Comparison of ENCODE assay signal across 20 cellular contexts in genomic region chr15:75929799-75930565, GRCh38. TPM values are rescaled to one million over a fixed set of nuclear protein-coding genes. Genes with fewer than 3 reads are reported as not detected.
DNase-seq lines count a peak whose midpoint lies in the region; ATAC-seq, FAIRE-seq and TF ChIP-seq lines count a peak whose summit lies in the region.
"Had no signal": no experiment of that assay in that cellular context is flagged by ENCODE, and none has a peak within 500 bp of the region (broad histone marks: within the 10 kb centered on the region; RNA-seq: fewer than 3 reads in every experiment).

No MANE protein-coding gene starts in this region.

- no peak for DNase-seq in right lobe of liver
- no peak for DNase-seq in HepG2 (ENCODE audit: low spot score)
- peak; percentile 30 for DNase-seq in NCI-H2171 (lab: John Stamatoyannopoulos, UW)
- DNase-seq in cerebellar cortex (ENCODE audit: low spot score), result peak; percentile 61
- DNase-seq in stimulated activated naive CD8-positive, alpha-beta T cell treated with anti-CD3 and anti-CD28 coated beads, Interleukin-15, amount 100 ng/mL, for 72 hours, result peak in 1 of 2 donors; percentile 16
- DNase-seq in esophagus muscularis mucosa (ENCODE audit: extremely low spot score), result no peak
- DNase-seq: activated CD4-positive, CD25-positive, alpha-beta regulatory T cell; activated CD8-positive, alpha-beta memory T cell treated with anti-CD3 and anti-CD28 coated beads, Interleukin-2, amount 50 U/mL, for 48 hours; activated naive CD4-positive, alpha-beta T cell treated with anti-CD3 and anti-CD28 coated beads for 36 hours; EL; esophagus squamous epithelium; left lung; NCI-H1092; nucleus accumbens; stimulated activated naive B cell treated with anti-CD40 and anti-IgM and Interleukin-4, amounts not matched to agents 10 μg/mL and 1 μg/mL and 100 μg/mL, for 72 hours; tibial artery had no signal

- no peaks in the 10 kb centered on the region for H3K27me3 Mint-ChIP-seq in stimulated activated naive CD8-positive, alpha-beta T cell treated with anti-CD3 and anti-CD28 coated beads, Interleukin-15, amount 100 ng/mL, for 72 hours
- H3K27me3 Mint-ChIP-seq: dendritic cell treated with granulocyte-macrophage colony-stimulating factor and Interleukin-4, amounts not matched to agents 40 ng/mL and 50 ng/mL, for 4 days; stimulated activated naive B cell treated with anti-CD40 and anti-IgM and Interleukin-4, amounts not matched to agents 10 μg/mL and 1 μg/mL and 100 μg/mL, for 72 hours had no signal

- no peak for TF ChIP-seq CTCF in right lobe of liver (IDR thresholded peaks at IDR 0.05)
- TF ChIP-seq CTCF in HepG2 (CRISPR knock-in tag; IDR thresholded peaks at IDR 0.05), result no peak
- TF ChIP-seq CTCF in esophagus muscularis mucosa (IDR thresholded peaks at IDR 0.05), result no peak

- peak in 3 of 4 donors; percentile 32 to 54 (median 39) for ATAC-seq in right lobe of liver
- no peak for ATAC-seq in HepG2
- peak; percentile 72 for ATAC-seq in stimulated activated naive CD8-positive, alpha-beta T cell treated with anti-CD3 and anti-CD28 coated beads, Interleukin-15, amount 100 ng/mL, for 72 hours
- no peak for ATAC-seq in activated CD4-positive, CD25-positive, alpha-beta regulatory T cell treated with anti-CD3 and anti-CD28 coated beads, Interleukin-2, amount 50 U/mL, for 24 hours
- no peak for ATAC-seq in GM19452 (IDR thresholded peaks at IDR 0.05; ENCODE audit: unreplicated experiment)
- ATAC-seq: left lung; stimulated activated naive B cell treated with anti-CD40 and anti-IgM and Interleukin-4, amounts not matched to agents 10 μg/mL and 1 μg/mL and 100 μg/mL, for 72 hours had no signal

- H3K9ac ChIP-seq in HepG2 (ENCODE audit: insufficient read depth, low read depth, low read length), result no peak overlapping the region

- TF ChIP-seq POLR2A in right lobe of liver (IDR thresholded peaks at IDR 0.05) (no peak), HepG2 (IDR thresholded peaks at IDR 0.05; ENCODE audit: insufficient read depth in 1 of 2, low read depth in 2 of 2, low read length in 2 of 2) (no peak), esophagus muscularis mucosa (IDR thresholded peaks at IDR 0.05; ENCODE audit: low read depth) (no peak)

- no peak overlapping the region for H3K4me2 ChIP-seq in HepG2 (ENCODE audit: low read depth, low read length)

- no peak for FAIRE-seq in HepG2 (lab: Jason Lieb, UNC)

- H3K36me3 ChIP-seq in right lobe of liver (peaks cover 0 to 37% (median 0%) of the 10 kb centered on the region in 4 donors), HepG2 (replicated peaks in 1 of 2; ENCODE audit: control insufficient read depth in 1 of 2, insufficient read depth in 2 of 2, low read length in 2 of 2) (peaks cover 21 to 79% of the 10 kb centered on the region in 2 experiments), esophagus muscularis mucosa (peaks cover 14 to 56% (median 24%) of the 10 kb centered on the region in 4 donors)

- CTCF ChIA-PET in HepG2 (lab: Yijun Ruan, JAX; ENCODE audit: low intra/inter-chr PET ratio, low total read pairs), result no interaction called here

- H3K4me3 ChIP-seq in right lobe of liver (no peak overlapping the region), HepG2 (replicated peaks in 1 of 3; ENCODE audit: insufficient read depth in 1 of 3, low read depth in 2 of 3, low read length in 3 of 3) (no peak overlapping the region), esophagus muscularis mucosa (no peak overlapping the region)
- H3K4me3 ChIP-seq: esophagus squamous epithelium, left lung, SJSA1, tibial artery had no signal

- POLR2A ChIA-PET in HepG2 (lab: Yijun Ruan, JAX), result no interaction called here

- H4K20me1 ChIP-seq in HepG2 (ENCODE audit: insufficient read depth, low read length), result no peaks in the 10 kb centered on the region

- WGBS in right lobe of liver (ENCODE audit: insufficient coverage, low coverage, low lambda C conversion rate, missing lambda C conversion rate), result 64% methylated on average over 5 of the region's 5 CpGs
- WGBS in HepG2 (ENCODE audit: low lambda C conversion rate), result 92% methylated on average over 5 of the region's 5 CpGs
- 63% methylated on average over 5 of the region's 5 CpGs for WGBS in esophagus muscularis mucosa

- no peaks in the 10 kb centered on the region for H3K9me3 Mint-ChIP-seq in stimulated activated naive CD8-positive, alpha-beta T cell treated with anti-CD3 and anti-CD28 coated beads, Interleukin-15, amount 100 ng/mL, for 72 hours
- H3K9me3 Mint-ChIP-seq: activated naive CD4-positive, alpha-beta T cell treated with anti-CD3 and anti-CD28 coated beads for 36 hours; dendritic cell treated with granulocyte-macrophage colony-stimulating factor and Interleukin-4, amounts not matched to agents 40 ng/mL and 50 ng/mL, for 4 days; stimulated activated naive B cell treated with anti-CD40 and anti-IgM and Interleukin-4, amounts not matched to agents 10 μg/mL and 1 μg/mL and 100 μg/mL, for 72 hours had no signal

- no peak for TF ChIP-seq RAD21 in HepG2 (CRISPR knock-in tag; IDR thresholded peaks at IDR 0.05)

- H3K4me1 Mint-ChIP-seq in stimulated activated naive CD8-positive, alpha-beta T cell treated with anti-CD3 and anti-CD28 coated beads, Interleukin-15, amount 100 ng/mL, for 72 hours, result peaks cover 38% of the 10 kb centered on the region

- no TSS peak for BruUV-seq in HepG2 (replicated peaks; lab: Mats Ljungman, UMichigan)

- TF ChIP-seq EP300 in HepG2 (IDR thresholded peaks at IDR 0.05; ENCODE audit: low read depth in 2 of 2, low read length in 2 of 2) (no peak), HepG2 (CRISPR knock-in tag; IDR thresholded peaks at IDR 0.05; ENCODE audit: borderline replicate concordance) (no peak), esophagus muscularis mucosa (IDR thresholded peaks at IDR 0.05) (no peak)

- H2AFZ ChIP-seq in HepG2 (ENCODE audit: low read length), result no peak overlapping the region

- H3K27ac ChIP-seq in right lobe of liver (no peak overlapping the region), HepG2 (ENCODE audit: extremely low read length, insufficient read depth, low read length) (no peak overlapping the region), esophagus muscularis mucosa (replicated peaks in 1 of 4) (no peak overlapping the region)
- H3K27ac ChIP-seq: esophagus squamous epithelium, left lung, SJSA1, tibial artery had no signal

- H3K79me2 ChIP-seq in HepG2 (ENCODE audit: insufficient read depth, low read length), result peaks cover 18% of the 10 kb centered on the region

- no peak overlapping the region for H3K4me3 Mint-ChIP-seq in stimulated activated naive CD8-positive, alpha-beta T cell treated with anti-CD3 and anti-CD28 coated beads, Interleukin-15, amount 100 ng/mL, for 72 hours
- H3K4me3 Mint-ChIP-seq: activated naive CD4-positive, alpha-beta T cell treated with anti-CD3 and anti-CD28 coated beads for 36 hours; dendritic cell treated with granulocyte-macrophage colony-stimulating factor and Interleukin-4, amounts not matched to agents 40 ng/mL and 50 ng/mL, for 4 days; stimulated activated naive B cell treated with anti-CD40 and anti-IgM and Interleukin-4, amounts not matched to agents 10 μg/mL and 1 μg/mL and 100 μg/mL, for 72 hours had no signal

- H3K27me3 ChIP-seq in right lobe of liver (no peaks in the 10 kb centered on the region), HepG2 (ENCODE audit: control insufficient read depth in 1 of 2, insufficient read depth in 2 of 2, low read length in 2 of 2) (no peaks in the 10 kb centered on the region), esophagus muscularis mucosa (no peaks in the 10 kb centered on the region)
- H3K27me3 ChIP-seq: esophagus squamous epithelium, left lung, SJSA1, tibial artery had no signal

- in situ Hi-C loops in HepG2 (cut with HindIII; ENCODE audit: extremely low pct_ligation_motif_present, low pct_unique_long_range_greater_than_20kb), result loop anchor here (10.0 kb wide), 2 partner anchors 115 to 205 kb away; a partner anchor contains a TSS

- no peaks in the 10 kb centered on the region for H3K4me1 ChIP-seq in right lobe of liver
- no peaks in the 10 kb centered on the region for H3K4me1 ChIP-seq in HepG2 (ENCODE audit: insufficient read depth, low read length)
- H3K4me1 ChIP-seq in esophagus muscularis mucosa, result peaks cover 0 to 2% (median 0%) of the 10 kb centered on the region in 4 donors
- H3K4me1 ChIP-seq: esophagus squamous epithelium, SJSA1, tibial artery had no signal

- no peaks in the 10 kb centered on the region for H3K9me3 ChIP-seq in right lobe of liver
- H3K9me3 ChIP-seq in HepG2 (ENCODE audit: low read length), result no peaks in the 10 kb centered on the region
- no peaks in the 10 kb centered on the region for H3K9me3 ChIP-seq in esophagus muscularis mucosa
- H3K9me3 ChIP-seq: esophagus squamous epithelium, left lung, SJSA1, tibial artery had no signal

- H3K27ac Mint-ChIP-seq in stimulated activated naive CD8-positive, alpha-beta T cell treated with anti-CD3 and anti-CD28 coated beads, Interleukin-15, amount 100 ng/mL, for 72 hours, result no peak overlapping the region
- H3K27ac Mint-ChIP-seq: activated naive CD4-positive, alpha-beta T cell treated with anti-CD3 and anti-CD28 coated beads for 36 hours; dendritic cell treated with granulocyte-macrophage colony-stimulating factor and Interleukin-4, amounts not matched to agents 40 ng/mL and 50 ng/mL, for 4 days; stimulated activated naive B cell treated with anti-CD40 and anti-IgM and Interleukin-4, amounts not matched to agents 10 μg/mL and 1 μg/mL and 100 μg/mL, for 72 hours had no signal

- intact Hi-C loops in right lobe of liver (cut with DNase I), result no loop called here
- intact Hi-C loops in HepG2 (cut with micrococcal nuclease; ENCODE audit: unreplicated experiment), result loop anchor here (10.0 kb wide), 1 partner anchor 205 kb away; a partner anchor contains a TSS
- intact Hi-C loops in esophagus muscularis mucosa (cut with DNase I), result no loop called here

RNA-seq across cellular contexts. Expression of gene FBXO22, which starts 26.3 kb away (rescaled TPM):
- 10 to 100 TPM; 17.3 to 26.6 (median 20.0) TPM for total RNA-seq in right lobe of liver
- total RNA-seq in HepG2 (2016; rRNA removed; fragmentation: Illumina TruSeq; extraction: Trizol), result 112 and 179 TPM in 2 replicates
- 21.5 and 24.9 TPM in 2 replicates for total RNA-seq in HepG2 (2016; cell fraction: cytosol; rRNA removed; fragmentation: Illumina TruSeq; extraction: Trizol; ENCODE audit: low read depth)
- total RNA-seq in HepG2 (2016; cell fraction: insoluble cytoplasmic fraction; rRNA removed; fragmentation: Illumina TruSeq; extraction: Trizol), result 120 and 197 TPM in 2 replicates
- total RNA-seq in HepG2 (2016; cell fraction: membrane; rRNA removed; fragmentation: Illumina TruSeq; extraction: Trizol), result 48.5 and 56.0 TPM in 2 replicates
- total RNA-seq in HepG2 (2016; cell fraction: nucleus; rRNA removed; fragmentation: Illumina TruSeq; extraction: Trizol), result 74.1 and 87.3 TPM in 2 replicates
- 42.5 and 45.7 TPM in 2 replicates for polyA plus RNA-seq in HepG2 (2011; rRNA removed)
- 29.7 and 36.0 TPM in 2 replicates for polyA plus RNA-seq in HepG2 (2011; cell fraction: cytosol; rRNA removed)
- 27.8 and 32.3 TPM in 2 replicates for polyA plus RNA-seq in HepG2 (2011; cell fraction: nucleus; rRNA removed)
- 49.1 and 62.3 TPM in 2 replicates for polyA plus RNA-seq in HepG2 (2012)
- 22.4 and 27.7 TPM in 2 replicates for polyA plus RNA-seq in HepG2 (2016; cell fraction: cytosol; fragmentation: Illumina TruSeq; extraction: Trizol; ENCODE audit: low read depth)
- 149 and 155 TPM in 2 replicates for polyA plus RNA-seq in HepG2 (2016; cell fraction: insoluble cytoplasmic fraction; fragmentation: Illumina TruSeq; extraction: Trizol; ENCODE audit: low read depth)
- 36.1 and 39.4 TPM in 2 replicates for polyA plus RNA-seq in HepG2 (2016; cell fraction: membrane; fragmentation: Illumina TruSeq; extraction: Trizol; ENCODE audit: low read depth)
- 78.1 and 88.1 TPM in 2 replicates for polyA plus RNA-seq in HepG2 (2016; cell fraction: nucleus; fragmentation: Illumina TruSeq; extraction: Trizol; ENCODE audit: insufficient read depth, low read depth)
- 79.9 and 90.6 TPM in 2 replicates for polyA minus RNA-seq in HepG2 (2011; rRNA and poly(A)+ RNA removed; ENCODE audit: low replicate concordance)
- 46.8 and 48.9 TPM in 2 replicates for polyA minus RNA-seq in HepG2 (2011; cell fraction: cytosol; rRNA and poly(A)+ RNA removed)
- polyA minus RNA-seq in HepG2 (2011; cell fraction: nucleus; rRNA and poly(A)+ RNA removed), result 61.4 and 66.2 TPM in 2 replicates
- 10 to 100 TPM; 10.4 to 23.8 (median 17.7) TPM for total RNA-seq in esophagus muscularis mucosa

Comparison
In these comparisons a context has a peak if more than half of its experiments do, and no peak if none do; other contexts are left out.
1. ATAC-seq: peak in right lobe of liver (3 of 4) and stimulated activated naive CD8-positive, alpha-beta T cell treated with anti-CD3 and anti-CD28 coated beads, Interleukin-15, amount 100 ng/mL, for 72 hours (single experiment); none in HepG2 (single experiment), activated CD4-positive, CD25-positive, alpha-beta regulatory T cell treated with anti-CD3 and anti-CD28 coated beads, Interleukin-2, amount 50 U/mL, for 24 hours (0 of 2) and GM19452 (single experiment).
2. DNase-seq: peak in NCI-H2171 (single experiment) and cerebellar cortex (single experiment); none in right lobe of liver (0 of 3), HepG2 (single experiment) and esophagus muscularis mucosa (single experiment).